ENCODE assay signal across 18 cellular contexts in the genomic region with DNA sequence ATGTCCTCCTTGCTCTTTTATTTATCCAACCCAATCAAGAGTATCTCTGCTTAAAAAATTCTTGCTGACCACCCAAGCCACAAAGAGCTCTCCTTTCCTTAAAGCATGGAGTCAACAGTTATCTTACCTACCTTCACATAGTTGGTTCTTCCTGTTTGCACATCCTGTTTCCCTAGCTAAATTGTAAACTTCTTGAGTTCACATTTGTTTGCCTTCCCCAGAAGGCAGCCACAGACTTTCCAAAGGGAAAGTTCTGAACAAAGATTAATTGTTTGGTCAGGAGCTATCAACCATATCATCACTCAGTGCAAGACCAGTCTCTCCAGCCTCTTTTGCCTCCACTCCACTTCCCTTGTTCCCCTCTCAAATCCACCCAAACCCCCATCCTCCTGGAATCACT.
DNase-seq lines count a peak whose midpoint lies in the region; ATAC-seq, FAIRE-seq and TF ChIP-seq lines count a peak whose summit lies in the region.
"Had no signal": no experiment of that assay in that cellular context is flagged by ENCODE, and none has a peak within 500 bp of the region (broad histone marks: within the 10 kb centered on the region; RNA-seq: fewer than 3 reads in every experiment).

No MANE protein-coding gene starts in this region.

- FAIRE-seq in endothelial cell of umbilical vein (lab: Jason Lieb, UNC), result peak; percentile 43
- FAIRE-seq: A204.1, K562 had no signal

- H3K27me3 ChIP-seq in breast epithelium (no peaks in the 10 kb centered on the region), endothelial cell of umbilical vein (ENCODE audit: control insufficient read depth in 2 of 2, insufficient read depth in 2 of 2, low read length in 2 of 2) (no peaks in the 10 kb centered on the region), prostate gland (replicated peaks; ENCODE audit: insufficient read depth) (no peaks in the 10 kb centered on the region), ovary (no peaks in the 10 kb centered on the region)
- H3K27me3 ChIP-seq in CD8-positive, alpha-beta T cell (ENCODE audit: insufficient read depth, low read length), result no peaks in the 10 kb centered on the region
- H3K27me3 ChIP-seq: Peyer's patch had no signal

- peaks cover 8% of the 10 kb centered on the region for H3K27me3 Mint-ChIP-seq in CD8-positive, alpha-beta T cell (ENCODE audit: low read depth)
- H3K27me3 Mint-ChIP-seq: CD4-positive, CD25-positive, alpha-beta regulatory T cell had no signal

- H3K4me3 ChIP-seq in breast epithelium (no peak overlapping the region), LNCaP clone FGC (ENCODE audit: low read depth, low read length) (no peak overlapping the region), endothelial cell of umbilical vein (replicated peaks in 1 of 3; ENCODE audit: insufficient read depth in 1 of 3, low read depth in 1 of 3, low read length in 3 of 3) (no peak overlapping the region), prostate gland (no peak overlapping the region), ovary (no peak overlapping the region)
- H3K4me3 ChIP-seq in CD8-positive, alpha-beta T cell (ENCODE audit: low read depth, low read length), result no peak overlapping the region
- H3K4me3 ChIP-seq: K562, Peyer's patch had no signal

- no peaks in the 10 kb centered on the region for H3K4me1 Mint-ChIP-seq in CD8-positive, alpha-beta T cell (ENCODE audit: low read depth)
- H3K4me1 Mint-ChIP-seq: CD4-positive, CD25-positive, alpha-beta regulatory T cell had no signal

- TF ChIP-seq CTCF in breast epithelium (IDR thresholded peaks at IDR 0.05) (no peak), LNCaP clone FGC (IDR thresholded peaks at IDR 0.05; ENCODE audit: control insufficient read depth, extremely low read depth, insufficient read depth) (no peak), endothelial cell of umbilical vein (IDR thresholded peaks at IDR 0.05; ENCODE audit: extremely low read depth in 1 of 2, insufficient read depth in 1 of 2, low read depth in 1 of 2, low read length in 2 of 2) (no peak), prostate gland (IDR thresholded peaks at IDR 0.05) (no peak), ovary (IDR thresholded peaks at IDR 0.05) (no peak)
- TF ChIP-seq CTCF in CD8-positive, alpha-beta T cell (IDR thresholded peaks at IDR 0.05), result no peak

- H3K36me3 ChIP-seq in breast epithelium (no peaks in the 10 kb centered on the region), endothelial cell of umbilical vein (ENCODE audit: control insufficient read depth in 2 of 2, extremely low read depth in 1 of 2, insufficient read depth in 2 of 2, low read length in 2 of 2) (no peaks in the 10 kb centered on the region), prostate gland (no peaks in the 10 kb centered on the region), ovary (no peaks in the 10 kb centered on the region)
- no peaks in the 10 kb centered on the region for H3K36me3 ChIP-seq in CD8-positive, alpha-beta T cell (ENCODE audit: insufficient read depth, low read length)
- H3K36me3 ChIP-seq: Peyer's patch had no signal

- no peaks in the 10 kb centered on the region for H3K79me2 ChIP-seq in endothelial cell of umbilical vein (ENCODE audit: control insufficient read depth, insufficient read depth, low read length)

- H3K4me2 ChIP-seq in endothelial cell of umbilical vein (ENCODE audit: insufficient read depth, low read length), result no peak overlapping the region

- BruUV-seq in endothelial cell of umbilical vein (replicated peaks; lab: Mats Ljungman, UMichigan), result no TSS peak

- no peak overlapping the region for H3K9ac ChIP-seq in endothelial cell of umbilical vein (replicated peaks; ENCODE audit: extremely low read depth, insufficient read depth, low read length)

- no peaks in the 10 kb centered on the region for H3K9me1 ChIP-seq in endothelial cell of umbilical vein (replicated peaks; ENCODE audit: control insufficient read depth, extremely low read depth, insufficient read depth, low read length)

- CTCF ChIA-PET in endothelial cell of umbilical vein (lab: Charles Lee), result interaction anchor here (1.2 to 1.4 kb wide), 3 partner anchors 10 to 19 kb away, joined by 3 to 4 read pairs (median 4); no protein-coding TSS in a partner anchor
- CTCF ChIA-PET in CD8-positive, alpha-beta T cell (lab: Charles Lee), result no interaction called here

- no peak overlapping the region for H3K4me3 Mint-ChIP-seq in CD8-positive, alpha-beta T cell
- H3K4me3 Mint-ChIP-seq: CD4-positive, CD25-positive, alpha-beta regulatory T cell had no signal

- no peaks in the 10 kb centered on the region for H4K20me1 ChIP-seq in endothelial cell of umbilical vein (replicated peaks; ENCODE audit: control insufficient read depth, extremely low read depth, insufficient read depth, low read length)

- POLR2A ChIA-PET in endothelial cell of umbilical vein (lab: Charles Lee), result no interaction called here
- POLR2A ChIA-PET in CD8-positive, alpha-beta T cell (lab: Charles Lee), result no interaction called here

- H2AFZ ChIP-seq in endothelial cell of umbilical vein (ENCODE audit: low read depth, low read length), result no peak overlapping the region

- H3K9me3 Mint-ChIP-seq in CD8-positive, alpha-beta T cell, result peaks cover 11% of the 10 kb centered on the region

- in situ Hi-C loops in T47D (cut with HindIII; ENCODE audit: low pct_unique_long_range_greater_than_20kb, low sequenced_read_pairs), result no loop called here

- TF ChIP-seq EP300 in ovary (IDR thresholded peaks at IDR 0.05), result no peak

- TF ChIP-seq POLR2A in breast epithelium (IDR thresholded peaks at IDR 0.05) (no peak), endothelial cell of umbilical vein (IDR thresholded peaks at IDR 0.05; ENCODE audit: low read depth, low read length) (no peak), prostate gland (IDR thresholded peaks at IDR 0.05) (no peak), ovary (IDR thresholded peaks at IDR 0.05) (no peak)

- intact Hi-C loops in breast epithelium (cut with DNase I; ENCODE audit: low total_unique reads) (no loop called here), endothelial cell of umbilical vein (cut with micrococcal nuclease) (no loop called here), prostate gland (cut with DNase I) (loop anchor here (5.0 kb wide), 2 partner anchors 80 to 195 kb away; no protein-coding TSS in a partner anchor), ovary (cut with DNase I) (no loop called here)
- intact Hi-C loops in CD8-positive, alpha-beta T cell (cut with DNase I, micrococcal nuclease), result no loop called here

- no peak for ATAC-seq in CD8-positive, alpha-beta T cell
- ATAC-seq: K562 had no signal

- dilution Hi-C loops in endothelial cell of umbilical vein (cut with MboI; ENCODE audit: extremely low pct_ligation_motif_present, low sequenced_read_pairs), result no loop called here

- H3K4me1 ChIP-seq in breast epithelium, result no peaks in the 10 kb centered on the region
- peaks cover 9% of the 10 kb centered on the region for H3K4me1 ChIP-seq in endothelial cell of umbilical vein (ENCODE audit: control insufficient read depth, extremely low read depth, insufficient read depth, low read length)
- H3K4me1 ChIP-seq in prostate gland (replicated peaks), result no peaks in the 10 kb centered on the region
- no peaks in the 10 kb centered on the region for H3K4me1 ChIP-seq in CD8-positive, alpha-beta T cell (ENCODE audit: insufficient read depth, low read length)
- no peaks in the 10 kb centered on the region for H3K4me1 ChIP-seq in ovary (ENCODE audit: insufficient read depth)
- H3K4me1 ChIP-seq: Peyer's patch had no signal

- H3K9me3 ChIP-seq in breast epithelium, result no peaks in the 10 kb centered on the region
- no peaks in the 10 kb centered on the region for H3K9me3 ChIP-seq in endothelial cell of umbilical vein (replicated peaks; ENCODE audit: control insufficient read depth, insufficient read depth, low read length)
- H3K9me3 ChIP-seq in prostate gland, result no peaks in the 10 kb centered on the region
- no peaks in the 10 kb centered on the region for H3K9me3 ChIP-seq in CD8-positive, alpha-beta T cell (ENCODE audit: low read length)
- H3K9me3 ChIP-seq in ovary, result no peaks in the 10 kb centered on the region
- H3K9me3 ChIP-seq: Peyer's patch had no signal

- DNase-seq in T47D (ENCODE audit: low read depth in 1 of 2, low spot score in 1 of 2) (peak; percentile 49 to 99), breast epithelium (ENCODE audit: low spot score in 2 of 2) (no peak), LNCaP clone FGC (ENCODE audit: low read depth) (peak; percentile 95), endothelial cell of umbilical vein (ENCODE audit: low read depth, low spot score) (no peak), prostate gland (ENCODE audit: low spot score) (peak; percentile 51), ovary (no peak), HPDE6-E6E7 (ENCODE audit: extremely low spot score) (no peak)
- no peak for DNase-seq in CD8-positive, alpha-beta T cell
- DNase-seq: CD4-positive, CD25-positive, alpha-beta regulatory T cell; DMS 273 treated with DMSO at 0.1 percent for 48 hours; NCI-H1092; NCI-H1694 treated with DMSO at 0.1 percent for 48 hours; NCI-H345; NCI-H82; Peyer's patch; SIG-M5 had no signal

- H3K27ac ChIP-seq in breast epithelium (peak overlapping the region in 1 of 2 donors; percentile 18), endothelial cell of umbilical vein (ENCODE audit: insufficient read depth, low read depth, low read length) (no peak overlapping the region), prostate gland (peak overlapping the region; percentile 10 to 68), ovary (no peak overlapping the region)
- no peak overlapping the region for H3K27ac ChIP-seq in CD8-positive, alpha-beta T cell (ENCODE audit: low read depth, low read length)
- H3K27ac ChIP-seq: Peyer's patch had no signal

- no peak overlapping the region for H3K27ac Mint-ChIP-seq in CD8-positive, alpha-beta T cell
- H3K27ac Mint-ChIP-seq: CD4-positive, CD25-positive, alpha-beta regulatory T cell had no signal

- H3K36me3 Mint-ChIP-seq in CD8-positive, alpha-beta T cell, result no peaks in the 10 kb centered on the region
- H3K36me3 Mint-ChIP-seq: CD4-positive, CD25-positive, alpha-beta regulatory T cell had no signal

TF ChIP-seq in endothelial cell of umbilical vein, 7 proteins besides CTCF, POLR2A, EP300 and RAD21:
- TF ChIP-seq MYC (IDR thresholded peaks at IDR 0.05; ENCODE audit: low read depth, low read length), result no peak
- no peak for TF ChIP-seq MAX (IDR thresholded peaks at IDR 0.05; ENCODE audit: insufficient read depth, insufficient read length)
- no peak for TF ChIP-seq EZH2 (IDR thresholded peaks at IDR 0.05; ENCODE audit: borderline replicate concordance, low read depth, low read length, severe bottlenecking)
- no peak for TF ChIP-seq FOS (IDR thresholded peaks at IDR 0.05; ENCODE audit: borderline replicate concordance, insufficient read depth, low read length)
- no peak for TF ChIP-seq GATA2 (IDR thresholded peaks at IDR 0.05; ENCODE audit: insufficient read depth, insufficient read length, low read depth, low read length)
- no peak for TF ChIP-seq JUN (IDR thresholded peaks at IDR 0.05; ENCODE audit: borderline replicate concordance, insufficient read depth, insufficient read length, low read depth)
- TF ChIP-seq POLR2AphosphoS5 (IDR thresholded peaks at IDR 0.05; ENCODE audit: insufficient read depth, low read depth, low read length), result no peak

Comparison
In these comparisons a context has a peak if more than half of its experiments do, and no peak if none do; other contexts are left out.
1. DNase-seq: peak in T47D (2 of 2), LNCaP clone FGC (single experiment) and prostate gland (single experiment); none in breast epithelium (0 of 2), endothelial cell of umbilical vein (single experiment), CD8-positive, alpha-beta T cell (0 of 7), ovary (0 of 5) and HPDE6-E6E7 (single experiment).
2. H3K27ac ChIP-seq: peak in prostate gland (2 of 2); none in endothelial cell of umbilical vein (single experiment), CD8-positive, alpha-beta T cell (single experiment) and ovary (0 of 2).